In the genomic region with DNA sequence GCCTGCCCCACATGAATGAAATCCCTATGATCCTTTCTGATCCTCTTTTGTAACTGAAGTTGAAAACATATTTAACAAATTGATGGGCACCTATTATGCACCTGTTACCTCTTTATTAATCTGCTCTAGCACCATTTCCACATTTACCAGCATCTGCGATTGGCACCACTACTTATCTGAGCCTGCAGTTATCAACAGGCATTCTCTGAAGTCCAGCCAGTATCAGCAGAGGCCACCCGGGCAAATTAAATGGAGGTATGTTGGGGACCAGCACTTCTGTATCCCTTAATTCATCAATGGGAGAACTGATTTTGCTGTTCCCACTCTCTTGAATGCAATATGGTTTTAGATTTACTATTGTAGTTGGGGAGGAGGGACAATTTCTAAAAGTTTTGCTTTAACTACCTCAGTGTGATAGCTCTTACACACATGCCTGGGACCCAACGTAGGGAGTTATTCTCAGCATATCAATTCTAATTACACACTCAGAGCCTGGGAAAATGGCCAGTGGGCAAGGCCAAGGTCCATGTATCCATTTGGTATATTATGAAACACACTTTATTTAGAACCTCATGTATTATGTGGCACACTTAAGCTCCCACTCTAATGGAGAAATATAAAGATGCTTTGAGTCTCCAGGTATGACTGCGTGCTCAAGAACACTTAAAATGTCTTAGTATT, we compare ENCODE assay signal across 28 cellular contexts.
"Had no signal": no experiment of that assay in that cellular context is flagged by ENCODE, and none has a peak within 500 bp of the region (broad histone marks: within the 10 kb centered on the region; RNA-seq: fewer than 3 reads in every experiment).

No MANE protein-coding gene starts in this region.

- ATAC-seq: activated CD4-positive, CD25-positive, alpha-beta regulatory T cell treated with anti-CD3 and anti-CD28 coated beads, Interleukin-2, amount 50 U/mL, for 24 hours; activated CD8-positive, alpha-beta T cell treated with anti-CD3 and anti-CD28 coated beads for 36 hours; activated naive CD8-positive, alpha-beta T cell treated with anti-CD3 and anti-CD28 coated beads, Interleukin-2, amount 50 U/mL, for 24 hours; body of pancreas; gastroesophageal sphincter; T-helper 17 cell had no signal

- H3K27me3 ChIP-seq: adrenal gland, body of pancreas, colonic mucosa, esophagus squamous epithelium, gastroesophageal sphincter had no signal

- H3K36me3 ChIP-seq: adrenal gland, colonic mucosa, esophagus squamous epithelium, gastroesophageal sphincter, WERI-Rb-1 had no signal

- H3K4me1 ChIP-seq: adrenal gland, body of pancreas, colonic mucosa, esophagus squamous epithelium, gastroesophageal sphincter had no signal

- H3K4me3 ChIP-seq: adrenal gland, body of pancreas, colonic mucosa, esophagus squamous epithelium, gastroesophageal sphincter had no signal

- DNase-seq: activated B cell treated with CpG ODN at 0.5 μM for 24 hours; activated CD4-positive, alpha-beta T cell treated with anti-CD3 and anti-CD28 coated beads for 48 hours; activated CD4-positive, alpha-beta T cell treated with anti-CD3 and anti-CD28 coated beads, Interleukin-2, amount 50 U/mL, for 1 hour; activated CD4-positive, alpha-beta T cell treated with anti-CD3 and anti-CD28 coated beads, Interleukin-2, amount 50 U/mL, for 48 hours; activated CD8-positive, alpha-beta memory T cell treated with anti-CD3 and anti-CD28 coated beads for 24 hours; activated CD8-positive, alpha-beta T cell treated with anti-CD3 and anti-CD28 coated beads for 36 hours; activated effector memory CD4-positive, alpha-beta T cell treated with anti-CD3 and anti-CD28 coated beads, Interleukin-2, amount 50 U/mL, for 16 hours; activated naive CD4-positive, alpha-beta T cell treated with anti-CD3 and anti-CD28 coated beads for 36 hours; activated naive CD8-positive, alpha-beta T cell treated with anti-CD3 and anti-CD28 coated beads for 36 hours; activated naive CD8-positive, alpha-beta T cell treated with anti-CD3 and anti-CD28 coated beads, Interleukin-2, amount 50 U/mL, for 24 hours; activated T-cell treated with anti-CD3 and anti-CD28 coated beads, Interleukin-2, amount 50 U/mL, for 1 hour; activated T-cell treated with anti-CD3 and anti-CD28 coated beads, Interleukin-2, amount 50 U/mL, for 48 hours; adrenal gland; amygdala; aorta; body of pancreas; central memory CD4-positive, alpha-beta T cell; cerebellar nuclear complex; colonic mucosa; effector CD8-positive, alpha-beta T cell; esophagus squamous epithelium; foreskin melanocyte; T-helper 17 cell; T1000; WERI-Rb-1 had no signal

- H3K9me3 ChIP-seq: adrenal gland, body of pancreas, colonic mucosa, gastroesophageal sphincter had no signal

- H3K27ac ChIP-seq: adrenal gland, body of pancreas, colonic mucosa, epithelial cell of prostate, esophagus squamous epithelium, gastroesophageal sphincter, WERI-Rb-1 had no signal
